15 cellular contexts compared by ENCODE assay signal in genomic region chr21:33973268-33973667, GRCh38. TPM values are rescaled to one million over a fixed set of nuclear protein-coding genes. Genes with fewer than 3 reads are reported as not detected.
DNase-seq lines count a peak whose midpoint lies in the region; ATAC-seq and TF ChIP-seq lines count a peak whose summit lies in the region.
"Had no signal": no experiment of that assay in that cellular context is flagged by ENCODE, and none has a peak within 500 bp of the region (broad histone marks: within the 10 kb centered on the region; RNA-seq: fewer than 3 reads in every experiment).

No MANE protein-coding gene starts in this region.

- no peak overlapping the region for H3K4me3 Mint-ChIP-seq in CD4-positive, CD25-positive, alpha-beta regulatory T cell
- H3K4me3 Mint-ChIP-seq in activated CD4-positive, alpha-beta memory T cell treated with anti-CD3 and anti-CD28 coated beads, Interleukin-2, amount 10 ng/mL, durations not matched to agents 7 days and 5 days, result no peak overlapping the region
- H3K4me3 Mint-ChIP-seq: B cell; CD8-positive, alpha-beta memory T cell had no signal

- DNase-seq in CD4-positive, CD25-positive, alpha-beta regulatory T cell, result no peak
- DNase-seq in DND-41, result no peak
- no peak for DNase-seq in activated CD4-positive, alpha-beta memory T cell treated with anti-CD3 and anti-CD28 coated beads, Interleukin-2, amount 10 ng/mL, durations not matched to agents 7 days and 5 days
- DNase-seq in kidney glomerular epithelial cell (lab: John Stamatoyannopoulos, UW), result peak; percentile 14
- no peak for DNase-seq in NCI-H146 treated with DMSO at 0.1 percent for 48 hours (lab: John Stamatoyannopoulos, UW; ENCODE audit: unreplicated experiment)
- DNase-seq in left lobe of liver (ENCODE audit: low spot score), result no peak
- DNase-seq: CD8-positive, alpha-beta memory T cell; Kasumi-1; NCI-H2029 treated with DMSO at 0.1 percent for 48 hours; NCI-H2227 treated with DMSO at 0.1 percent for 48 hours; NCI-H526 treated with DMSO at 0.1 percent for 48 hours; OCI-M1 had no signal

- peaks cover 27% of the 10 kb centered on the region for H3K36me3 Mint-ChIP-seq in CD4-positive, CD25-positive, alpha-beta regulatory T cell
- H3K36me3 Mint-ChIP-seq in activated CD4-positive, alpha-beta memory T cell treated with anti-CD3 and anti-CD28 coated beads, Interleukin-2, amount 10 ng/mL, durations not matched to agents 7 days and 5 days (ENCODE audit: low read depth), result peaks cover 48% of the 10 kb centered on the region

- ATAC-seq in CD4-positive, CD25-positive, alpha-beta regulatory T cell (ENCODE audit: low read depth in 2 of 2), result no peak
- ATAC-seq in DND-41 (ENCODE audit: insufficient read depth, low read depth), result no peak
- ATAC-seq in HG02938 (IDR thresholded peaks at IDR 0.05; ENCODE audit: unreplicated experiment), result no peak
- ATAC-seq in left lobe of liver, result no peak

- H4K20me1 ChIP-seq in DND-41 (ENCODE audit: insufficient read depth, low read length), result no peaks in the 10 kb centered on the region

- H3K27me3 ChIP-seq in CD4-positive, CD25-positive, alpha-beta regulatory T cell (ENCODE audit: control insufficient read depth, insufficient read depth, low read length), result no peaks in the 10 kb centered on the region
- no peaks in the 10 kb centered on the region for H3K27me3 ChIP-seq in DND-41 (ENCODE audit: insufficient read depth, low read length, poor library complexity)
- H3K27me3 ChIP-seq: SJSA1 had no signal

- peaks cover 0 to 1% (median 0%) of the 10 kb centered on the region in 7 donors for H3K9me3 Mint-ChIP-seq in CD4-positive, CD25-positive, alpha-beta regulatory T cell
- peaks cover under 1% of the 10 kb centered on the region for H3K9me3 Mint-ChIP-seq in activated CD4-positive, alpha-beta memory T cell treated with anti-CD3 and anti-CD28 coated beads, Interleukin-2, amount 10 ng/mL, durations not matched to agents 7 days and 5 days
- H3K9me3 Mint-ChIP-seq: CD8-positive, alpha-beta memory T cell had no signal

- H3K9ac ChIP-seq in DND-41 (ENCODE audit: low read depth, low read length), result no peak overlapping the region

- H3K4me2 ChIP-seq in DND-41 (ENCODE audit: insufficient read depth, low read length), result no peak overlapping the region

- H2AFZ ChIP-seq in DND-41 (ENCODE audit: low read depth, low read length), result no peak overlapping the region

- TF ChIP-seq CTCF in DND-41 (IDR thresholded peaks at IDR 0.05; ENCODE audit: borderline replicate concordance, extremely low read depth, low read length, poor library complexity, severe bottlenecking), result no peak

- H3K27ac ChIP-seq in CD4-positive, CD25-positive, alpha-beta regulatory T cell (ENCODE audit: insufficient read depth, low read length, poor library complexity, severe bottlenecking), result no peak overlapping the region
- peak overlapping the region; percentile 97 for H3K27ac ChIP-seq in DND-41 (ENCODE audit: low read length)

- H3K27me3 Mint-ChIP-seq in CD4-positive, CD25-positive, alpha-beta regulatory T cell, result no peaks in the 10 kb centered on the region
- no peaks in the 10 kb centered on the region for H3K27me3 Mint-ChIP-seq in activated CD4-positive, alpha-beta memory T cell treated with anti-CD3 and anti-CD28 coated beads, Interleukin-2, amount 10 ng/mL, durations not matched to agents 7 days and 5 days
- H3K27me3 Mint-ChIP-seq: B cell; CD8-positive, alpha-beta memory T cell had no signal

- no peaks in the 10 kb centered on the region for H3K9me3 ChIP-seq in CD4-positive, CD25-positive, alpha-beta regulatory T cell (ENCODE audit: control insufficient read depth in 2 of 2, low read length in 2 of 2)
- H3K9me3 ChIP-seq in DND-41 (ENCODE audit: insufficient read depth, low read length, severe bottlenecking), result no peaks in the 10 kb centered on the region
- H3K9me3 ChIP-seq: SJSA1 had no signal

- peak overlapping the region; percentile 16 to 31 (median 26) for H3K27ac Mint-ChIP-seq in CD4-positive, CD25-positive, alpha-beta regulatory T cell
- peak overlapping the region; percentile 28 for H3K27ac Mint-ChIP-seq in activated CD4-positive, alpha-beta memory T cell treated with anti-CD3 and anti-CD28 coated beads, Interleukin-2, amount 10 ng/mL, durations not matched to agents 7 days and 5 days
- H3K27ac Mint-ChIP-seq: B cell had no signal

- H3K4me3 ChIP-seq in CD4-positive, CD25-positive, alpha-beta regulatory T cell (ENCODE audit: low read depth, low read length), result no peak overlapping the region
- no peak overlapping the region for H3K4me3 ChIP-seq in DND-41 (ENCODE audit: low read depth in 1 of 2, low read length in 2 of 2)
- H3K4me3 ChIP-seq: SJSA1 had no signal

- POLR2A ChIA-PET in activated CD4-positive, alpha-beta memory T cell treated with anti-CD3 and anti-CD28 coated beads, Interleukin-2, amount 10 ng/mL, durations not matched to agents 7 days and 5 days (lab: Charles Lee), result interaction anchor here (1.3 to 16.4 kb wide), 2 partner anchors 22 to 40 kb away, joined by 3 to 270 read pairs; no protein-coding TSS in a partner anchor

- CTCF ChIA-PET in activated CD4-positive, alpha-beta memory T cell treated with anti-CD3 and anti-CD28 coated beads, Interleukin-2, amount 10 ng/mL, durations not matched to agents 7 days and 5 days (lab: Charles Lee), result interaction anchor here (1.4 kb wide), 1 partner anchor 49 kb away, joined by 3 read pairs; no protein-coding TSS in a partner anchor

- peaks cover 25 to 55% (median 44%) of the 10 kb centered on the region in 4 donors for H3K4me1 Mint-ChIP-seq in CD4-positive, CD25-positive, alpha-beta regulatory T cell
- peaks cover 63% of the 10 kb centered on the region for H3K4me1 Mint-ChIP-seq in activated CD4-positive, alpha-beta memory T cell treated with anti-CD3 and anti-CD28 coated beads, Interleukin-2, amount 10 ng/mL, durations not matched to agents 7 days and 5 days

- peaks cover 13% of the 10 kb centered on the region for H3K79me2 ChIP-seq in DND-41 (ENCODE audit: insufficient read depth, low read length)

- H3K4me1 ChIP-seq in CD4-positive, CD25-positive, alpha-beta regulatory T cell (ENCODE audit: control insufficient read depth, insufficient read depth, low read length, poor library complexity, severe bottlenecking), result peaks cover 30% of the 10 kb centered on the region
- peaks cover 65% of the 10 kb centered on the region for H3K4me1 ChIP-seq in DND-41 (ENCODE audit: insufficient read depth, low read length)

- peaks cover 27% of the 10 kb centered on the region for H3K36me3 ChIP-seq in CD4-positive, CD25-positive, alpha-beta regulatory T cell (ENCODE audit: control insufficient read depth, insufficient read depth, low read length)
- H3K36me3 ChIP-seq in DND-41 (ENCODE audit: insufficient read depth, low read length), result peaks cover 38% of the 10 kb centered on the region
- H3K36me3 ChIP-seq: SJSA1 had no signal

RNA-seq across cellular contexts. Expression of gene ATP5PO, which starts 57.7 kb away (rescaled TPM):
- total RNA-seq in CD4-positive, CD25-positive, alpha-beta regulatory T cell, result 119 TPM
- 100 to 1,000 TPM; 389 to 458 (median 427) TPM for polyA plus RNA-seq in CD4-positive, CD25-positive, alpha-beta regulatory T cell
- 100 to 1,000 TPM; 193 to 196 TPM for total RNA-seq in activated CD4-positive, alpha-beta memory T cell treated with anti-CD3 and anti-CD28 coated beads, Interleukin-2, amount 10 ng/mL, durations not matched to agents 7 days and 5 days
- total RNA-seq in left lobe of liver, result 86.8 TPM
